14 cellular contexts compared by ENCODE assay signal in genomic region chr1:51247022-51247421, GRCh38.
DNase-seq lines count a peak whose midpoint lies in the region; ATAC-seq and TF ChIP-seq lines count a peak whose summit lies in the region.
"Had no signal": no experiment of that assay in that cellular context is flagged by ENCODE, and none has a peak within 500 bp of the region (broad histone marks: within the 10 kb centered on the region; RNA-seq: fewer than 3 reads in every experiment).

No MANE protein-coding gene starts in this region.

- DNase-seq in T-helper 2 cell treated with Interferon-gamma antibody and Interleukin-4, amounts not matched to agents 5 μg/mL and 100 μg/mL, for 36 hours (ENCODE audit: low spot score): no peak
- DNase-seq in amygdala (lab: John Stamatoyannopoulos, UW) (no peak), kidney tubule cell (ENCODE audit: low spot score) (no peak), WERI-Rb-1 (no peak)
- no peak for DNase-seq in activated naive CD4-positive, alpha-beta T cell (lab: John Stamatoyannopoulos, UW)
- DNase-seq: BE2C, H7, hypothalamus, NCI-H1930 had no signal

- H3K27me3 ChIP-seq in WERI-Rb-1 (ENCODE audit: insufficient read depth, low read depth, severe bottlenecking): no peaks in the 10 kb centered on the region
- H3K27me3 ChIP-seq: BE2C, breast epithelium, tibial nerve had no signal

- no peak overlapping the region for H3K4me3 ChIP-seq in WERI-Rb-1 (ENCODE audit: low read depth, low read length)
- H3K4me3 ChIP-seq: breast epithelium, tibial nerve had no signal

- no peak for TF ChIP-seq CTCF in WERI-Rb-1 (IDR thresholded peaks at IDR 0.05; ENCODE audit: low read depth, low read length)

- ATAC-seq in GM18498 (IDR thresholded peaks at IDR 0.05; ENCODE audit: unreplicated experiment): peak; percentile 80
- ATAC-seq in GM19395 (IDR thresholded peaks at IDR 0.05; ENCODE audit: unreplicated experiment): peak; percentile 94
- ATAC-seq in HG02973 (IDR thresholded peaks at IDR 0.05; ENCODE audit: unreplicated experiment): peak; percentile 80

- H3K4me3 Mint-ChIP-seq in T-helper 2 cell treated with Interferon-gamma antibody and Interleukin-4, amounts not matched to agents 5 μg/mL and 100 μg/mL, for 36 hours: no peak overlapping the region

- peak overlapping the region; percentile 28 for H3K27ac Mint-ChIP-seq in T-helper 2 cell treated with Interferon-gamma antibody and Interleukin-4, amounts not matched to agents 5 μg/mL and 100 μg/mL, for 36 hours

- H3K4me1 Mint-ChIP-seq in T-helper 2 cell treated with Interferon-gamma antibody and Interleukin-4, amounts not matched to agents 5 μg/mL and 100 μg/mL, for 36 hours (ENCODE audit: low read depth): peaks cover 34% of the 10 kb centered on the region

- H3K27me3 Mint-ChIP-seq in T-helper 2 cell treated with Interferon-gamma antibody and Interleukin-4, amounts not matched to agents 5 μg/mL and 100 μg/mL, for 36 hours (ENCODE audit: low read depth): no peaks in the 10 kb centered on the region

- H3K27ac ChIP-seq in WERI-Rb-1: no peak overlapping the region
- H3K27ac ChIP-seq: breast epithelium, tibial nerve had no signal

- no peaks in the 10 kb centered on the region for H3K9me3 Mint-ChIP-seq in T-helper 2 cell treated with Interferon-gamma antibody and Interleukin-4, amounts not matched to agents 5 μg/mL and 100 μg/mL, for 36 hours

- H3K36me3 ChIP-seq in WERI-Rb-1: peaks cover 28% of the 10 kb centered on the region
- H3K36me3 ChIP-seq: BE2C, breast epithelium had no signal

- H3K9me3 ChIP-seq in WERI-Rb-1 (ENCODE audit: severe bottlenecking): no peaks in the 10 kb centered on the region
- H3K9me3 ChIP-seq: BE2C, breast epithelium, tibial nerve had no signal

- peaks cover 12% of the 10 kb centered on the region for H3K36me3 Mint-ChIP-seq in T-helper 2 cell treated with Interferon-gamma antibody and Interleukin-4, amounts not matched to agents 5 μg/mL and 100 μg/mL, for 36 hours (ENCODE audit: low read depth)
